ENCODE assay signal across 1 cellular context in genomic region chr2:105037572-105038382, GRCh38.
TF ChIP-seq lines count a peak whose summit lies in the region.

Gene MRPS9 (plus strand): TSS chr2:105038069. CDS start chr2:105038093, 24 bp downstream.

TF ChIP-seq in HepG2, 621 proteins besides CTCF, POLR2A, EP300 and RAD21 (continued from another document):
- TF ChIP-seq, protein P1, sequence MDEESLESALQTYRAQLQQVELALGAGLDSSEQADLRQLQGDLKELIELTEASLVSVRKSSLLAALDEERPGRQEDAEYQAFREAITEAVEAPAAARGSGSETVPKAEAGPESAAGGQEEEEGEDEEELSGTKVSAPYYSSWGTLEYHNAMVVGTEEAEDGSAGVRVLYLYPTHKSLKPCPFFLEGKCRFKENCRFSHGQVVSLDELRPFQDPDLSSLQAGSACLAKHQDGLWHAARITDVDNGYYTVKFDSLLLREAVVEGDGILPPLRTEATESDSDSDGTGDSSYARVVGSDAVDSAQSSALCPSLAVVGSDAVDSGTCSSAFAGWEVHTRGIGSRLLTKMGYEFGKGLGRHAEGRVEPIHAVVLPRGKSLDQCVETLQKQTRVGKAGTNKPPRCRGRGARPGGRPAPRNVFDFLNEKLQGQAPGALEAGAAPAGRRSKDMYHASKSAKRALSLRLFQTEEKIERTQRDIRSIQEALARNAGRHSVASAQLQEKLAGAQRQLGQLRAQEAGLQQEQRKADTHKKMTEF (CRISPR knock-in tag; IDR thresholded peaks at IDR 0.05): peak; percentile 65; the same call in 1 of the 2 replicates
- TF ChIP-seq ZNF629 (CRISPR knock-in tag; conservative IDR thresholded peaks at IDR 0.05) (no peak), SCMH1 (CRISPR knock-in tag; IDR thresholded peaks at IDR 0.05; ENCODE audit: borderline replicate concordance) (no peak), ATF4 (CRISPR knock-in tag; IDR thresholded peaks at IDR 0.05) (0 out of 4 replicates have a peak, but pooled peaks of 1 of the 2 experiments have one; percentile 31), HDAC2 (CRISPR knock-in tag; IDR thresholded peaks at IDR 0.05) (peak; percentile 67; the same call in 1 of the 2 replicates), PHB2 (IDR thresholded peaks at IDR 0.05; ENCODE audit: partially characterized antibody) (no peak), ZNF761 (CRISPR knock-in tag; conservative IDR thresholded peaks at IDR 0.05) (peak; percentile 70; the same call in 1 of the 2 replicates), TBX2 (CRISPR knock-in tag; IDR thresholded peaks at IDR 0.05; ENCODE audit: borderline replicate concordance) (peak; percentile 84), RBM39 (IDR thresholded peaks at IDR 0.05; ENCODE audit: low read depth, low read length, poor library complexity, severe bottlenecking) (peak; percentile 94), ZNF598 (CRISPR knock-in tag; IDR thresholded peaks at IDR 0.05; ENCODE audit: borderline replicate concordance) (peak; percentile 86), ELF1 (CRISPR knock-in tag; IDR thresholded peaks at IDR 0.05) (peak; percentile 45; the same call in 1 of the 2 replicates), CEBPB (IDR thresholded peaks at IDR 0.05; ENCODE audit: borderline replicate concordance, low read depth, low read length) (peak; percentile 23; the same call in 1 of the 2 replicates), ZNF562 (CRISPR knock-in tag; IDR thresholded peaks at IDR 0.05; ENCODE audit: borderline replicate concordance) (no peak), FOXO1 (CRISPR knock-in tag; IDR thresholded peaks at IDR 0.05) (no peak), ZMYM3 (CRISPR knock-in tag; IDR thresholded peaks at IDR 0.05) (0 out of 2 replicates have a peak, but pooled peaks have one; percentile 7), NFE2L1 (CRISPR knock-in tag; IDR thresholded peaks at IDR 0.05; ENCODE audit: borderline replicate concordance) (no peak), GTF3A (CRISPR knock-in tag; conservative IDR thresholded peaks at IDR 0.05) (no peak), ZNF678 (CRISPR knock-in tag; IDR thresholded peaks at IDR 0.05) (no peak)
- TF ChIP-seq, protein P2, sequence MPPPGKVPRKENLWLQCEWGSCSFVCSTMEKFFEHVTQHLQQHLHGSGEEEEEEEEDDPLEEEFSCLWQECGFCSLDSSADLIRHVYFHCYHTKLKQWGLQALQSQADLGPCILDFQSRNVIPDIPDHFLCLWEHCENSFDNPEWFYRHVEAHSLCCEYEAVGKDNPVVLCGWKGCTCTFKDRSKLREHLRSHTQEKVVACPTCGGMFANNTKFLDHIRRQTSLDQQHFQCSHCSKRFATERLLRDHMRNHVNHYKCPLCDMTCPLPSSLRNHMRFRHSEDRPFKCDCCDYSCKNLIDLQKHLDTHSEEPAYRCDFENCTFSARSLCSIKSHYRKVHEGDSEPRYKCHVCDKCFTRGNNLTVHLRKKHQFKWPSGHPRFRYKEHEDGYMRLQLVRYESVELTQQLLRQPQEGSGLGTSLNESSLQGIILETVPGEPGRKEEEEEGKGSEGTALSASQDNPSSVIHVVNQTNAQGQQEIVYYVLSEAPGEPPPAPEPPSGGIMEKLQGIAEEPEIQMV (CRISPR knock-in tag; IDR thresholded peaks at IDR 0.05; ENCODE audit: low read depth): no peak
- TF ChIP-seq, protein P3, sequence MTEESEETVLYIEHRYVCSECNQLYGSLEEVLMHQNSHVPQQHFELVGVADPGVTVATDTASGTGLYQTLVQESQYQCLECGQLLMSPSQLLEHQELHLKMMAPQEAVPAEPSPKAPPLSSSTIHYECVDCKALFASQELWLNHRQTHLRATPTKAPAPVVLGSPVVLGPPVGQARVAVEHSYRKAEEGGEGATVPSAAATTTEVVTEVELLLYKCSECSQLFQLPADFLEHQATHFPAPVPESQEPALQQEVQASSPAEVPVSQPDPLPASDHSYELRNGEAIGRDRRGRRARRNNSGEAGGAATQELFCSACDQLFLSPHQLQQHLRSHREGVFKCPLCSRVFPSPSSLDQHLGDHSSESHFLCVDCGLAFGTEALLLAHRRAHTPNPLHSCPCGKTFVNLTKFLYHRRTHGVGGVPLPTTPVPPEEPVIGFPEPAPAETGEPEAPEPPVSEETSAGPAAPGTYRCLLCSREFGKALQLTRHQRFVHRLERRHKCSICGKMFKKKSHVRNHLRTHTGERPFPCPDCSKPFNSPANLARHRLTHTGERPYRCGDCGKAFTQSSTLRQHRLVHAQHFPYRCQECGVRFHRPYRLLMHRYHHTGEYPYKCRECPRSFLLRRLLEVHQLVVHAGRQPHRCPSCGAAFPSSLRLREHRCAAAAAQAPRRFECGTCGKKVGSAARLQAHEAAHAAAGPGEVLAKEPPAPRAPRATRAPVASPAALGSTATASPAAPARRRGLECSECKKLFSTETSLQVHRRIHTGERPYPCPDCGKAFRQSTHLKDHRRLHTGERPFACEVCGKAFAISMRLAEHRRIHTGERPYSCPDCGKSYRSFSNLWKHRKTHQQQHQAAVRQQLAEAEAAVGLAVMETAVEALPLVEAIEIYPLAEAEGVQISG (CRISPR knock-in tag; IDR thresholded peaks at IDR 0.05): peak; percentile 45; the same call in 1 of the 2 replicates
- TF ChIP-seq, protein P4, sequence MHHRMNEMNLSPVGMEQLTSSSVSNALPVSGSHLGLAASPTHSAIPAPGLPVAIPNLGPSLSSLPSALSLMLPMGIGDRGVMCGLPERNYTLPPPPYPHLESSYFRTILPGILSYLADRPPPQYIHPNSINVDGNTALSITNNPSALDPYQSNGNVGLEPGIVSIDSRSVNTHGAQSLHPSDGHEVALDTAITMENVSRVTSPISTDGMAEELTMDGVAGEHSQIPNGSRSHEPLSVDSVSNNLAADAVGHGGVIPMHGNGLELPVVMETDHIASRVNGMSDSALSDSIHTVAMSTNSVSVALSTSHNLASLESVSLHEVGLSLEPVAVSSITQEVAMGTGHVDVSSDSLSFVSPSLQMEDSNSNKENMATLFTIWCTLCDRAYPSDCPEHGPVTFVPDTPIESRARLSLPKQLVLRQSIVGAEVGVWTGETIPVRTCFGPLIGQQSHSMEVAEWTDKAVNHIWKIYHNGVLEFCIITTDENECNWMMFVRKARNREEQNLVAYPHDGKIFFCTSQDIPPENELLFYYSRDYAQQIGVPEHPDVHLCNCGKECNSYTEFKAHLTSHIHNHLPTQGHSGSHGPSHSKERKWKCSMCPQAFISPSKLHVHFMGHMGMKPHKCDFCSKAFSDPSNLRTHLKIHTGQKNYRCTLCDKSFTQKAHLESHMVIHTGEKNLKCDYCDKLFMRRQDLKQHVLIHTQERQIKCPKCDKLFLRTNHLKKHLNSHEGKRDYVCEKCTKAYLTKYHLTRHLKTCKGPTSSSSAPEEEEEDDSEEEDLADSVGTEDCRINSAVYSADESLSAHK (CRISPR knock-in tag; IDR thresholded peaks at IDR 0.05; ENCODE audit: borderline replicate concordance): no peak
